Comparison of ENCODE assay signal across 12 cellular contexts in genomic region chr7:4730971-4731370, GRCh38.
"Had no signal": no experiment of that assay in that cellular context is flagged by ENCODE, and none has a peak within 500 bp of the region (broad histone marks: within the 10 kb centered on the region; RNA-seq: fewer than 3 reads in every experiment).

No MANE protein-coding gene starts in this region.

- H3K27ac ChIP-seq: breast epithelium had no signal

- H3K4me1 ChIP-seq: breast epithelium had no signal

- H3K36me3 ChIP-seq: breast epithelium, thoracic aorta had no signal

- H3K9me3 Mint-ChIP-seq: nephron progenitor cell had no signal

- H3K9me3 ChIP-seq: breast epithelium, esophagus muscularis mucosa, thoracic aorta had no signal

- H3K27me3 ChIP-seq: breast epithelium, esophagus muscularis mucosa had no signal

- H3K4me3 ChIP-seq: breast epithelium, esophagus muscularis mucosa, thoracic aorta had no signal

- H3K4me3 Mint-ChIP-seq: nephron progenitor cell had no signal

- ATAC-seq: left colon had no signal

- DNase-seq: activated CD4-positive, CD25-positive, alpha-beta regulatory T cell; activated naive CD4-positive, alpha-beta T cell treated with Interleukin-2 at 50 U/mL for 16 hours; aorta; left colon; mammary epithelial cell; nephron progenitor cell; stimulated activated CD4-positive, alpha-beta T cell treated with anti-CD3 and anti-CD28 coated beads, Interleukin-2, amount 100 ng/mL, for 48 hours; stimulated activated naive CD4-positive, alpha-beta T cell treated with Interleukin-2 at 50 U/mL for 16 hours; T-helper 2 cell had no signal
